9 cellular contexts compared by ENCODE assay signal in genomic region chr12:46675736-46676135, GRCh38.
DNase-seq lines count a peak whose midpoint lies in the region; ATAC-seq, FAIRE-seq and TF ChIP-seq lines count a peak whose summit lies in the region.
"Had no signal": no experiment of that assay in that cellular context is flagged by ENCODE, and none has a peak within 500 bp of the region (broad histone marks: within the 10 kb centered on the region; RNA-seq: fewer than 3 reads in every experiment).

No MANE protein-coding gene starts in this region.

- TF ChIP-seq EP300 in SK-N-SH (IDR thresholded peaks at IDR 0.05; ENCODE audit: borderline replicate concordance in 1 of 2, low read depth in 1 of 2, low read length in 1 of 2): no peak

- POLR2A ChIA-PET in SK-N-SH (lab: Yijun Ruan, JAX): no interaction called here
- POLR2A ChIA-PET in activated CD4-positive, alpha-beta memory T cell treated with anti-CD3 and anti-CD28 coated beads for 36 hours (lab: Charles Lee): no interaction called here

- TF ChIP-seq RAD21 in SK-N-SH (IDR thresholded peaks at IDR 0.05; ENCODE audit: low read length): peak; percentile 49

- no peak overlapping the region for H2AFZ ChIP-seq in SK-N-SH (ENCODE audit: low read depth)

- no peak overlapping the region for H3K4me2 ChIP-seq in SK-N-SH

- DNase-seq in AG09309 (ENCODE audit: low read depth) (no peak), GM13977 (ENCODE audit: low spot score) (peak; percentile 17), SK-N-SH (peak; percentile 21), glutamatergic neuron (no peak), small intestine (peak; percentile 15), COLO668 (lab: John Stamatoyannopoulos, UW; ENCODE audit: unreplicated experiment) (no peak)
- DNase-seq in activated CD4-positive, alpha-beta memory T cell treated with anti-CD3 and anti-CD28 coated beads for 36 hours: no peak

- no peak overlapping the region for H3K9ac ChIP-seq in SK-N-SH

- no peaks in the 10 kb centered on the region for H3K36me3 ChIP-seq in SK-N-SH (replicated peaks in 1 of 2; ENCODE audit: control insufficient read depth in 1 of 2, insufficient read depth in 2 of 2, low read length in 1 of 2)
- no peaks in the 10 kb centered on the region for H3K36me3 ChIP-seq in small intestine (ENCODE audit: control insufficient read depth in 2 of 2, insufficient read depth in 2 of 2, low read length in 2 of 2)

- no peaks in the 10 kb centered on the region for H3K27me3 Mint-ChIP-seq in glutamatergic neuron (ENCODE audit: unreplicated experiment)
- peaks cover 3% of the 10 kb centered on the region for H3K27me3 Mint-ChIP-seq in activated CD4-positive, alpha-beta memory T cell treated with anti-CD3 and anti-CD28 coated beads for 36 hours

- FAIRE-seq in small intestine (lab: Jason Lieb, UNC): no peak
- FAIRE-seq: frontal cortex had no signal

- H3K27me3 ChIP-seq in SK-N-SH (ENCODE audit: insufficient read depth) (no peaks in the 10 kb centered on the region), small intestine (ENCODE audit: control insufficient read depth in 2 of 2, insufficient read depth in 2 of 2, low read length in 2 of 2) (no peaks in the 10 kb centered on the region)

- H3K27ac ChIP-seq in SK-N-SH (ENCODE audit: low read depth in 2 of 2, low read length in 1 of 2): no peak overlapping the region
- no peak overlapping the region for H3K27ac ChIP-seq in small intestine (ENCODE audit: low read depth in 1 of 2, low read length in 1 of 2)

- no peak overlapping the region for H3K4me3 Mint-ChIP-seq in glutamatergic neuron (ENCODE audit: unreplicated experiment)
- H3K4me3 Mint-ChIP-seq in activated CD4-positive, alpha-beta memory T cell treated with anti-CD3 and anti-CD28 coated beads for 36 hours: no peak overlapping the region

- no peak for ATAC-seq in HG03159 (IDR thresholded peaks at IDR 0.05; ENCODE audit: unreplicated experiment)

- peaks cover 2% of the 10 kb centered on the region for H3K9me3 Mint-ChIP-seq in glutamatergic neuron (ENCODE audit: unreplicated experiment)
- no peaks in the 10 kb centered on the region for H3K9me3 Mint-ChIP-seq in activated CD4-positive, alpha-beta memory T cell treated with anti-CD3 and anti-CD28 coated beads for 36 hours

- intact Hi-C loops in activated CD4-positive, alpha-beta memory T cell treated with anti-CD3 and anti-CD28 coated beads for 36 hours (cut with micrococcal nuclease): loop anchor here (2.0 to 5.0 kb wide), 4 partner anchors 259 to 523 kb away; no protein-coding TSS in a partner anchor

- H3K79me2 ChIP-seq in SK-N-SH (ENCODE audit: insufficient read depth): no peaks in the 10 kb centered on the region

- H4K20me1 ChIP-seq in SK-N-SH (ENCODE audit: insufficient read depth): no peaks in the 10 kb centered on the region

- no peak overlapping the region for H3K4me3 ChIP-seq in AG09309 (ENCODE audit: control insufficient read depth, low read depth, low read length)
- H3K4me3 ChIP-seq in SK-N-SH (ENCODE audit: low read depth in 2 of 2, low read length in 1 of 2): no peak overlapping the region; a peak in 1 of 4 replicates
- no peak overlapping the region for H3K4me3 ChIP-seq in small intestine (ENCODE audit: low read depth in 1 of 2, low read length in 2 of 2)

- peaks cover 0 to 31% of the 10 kb centered on the region in 2 experiments; a peak in 1 of 4 replicates for H3K4me1 ChIP-seq in SK-N-SH (ENCODE audit: control insufficient read depth in 1 of 2, insufficient read depth in 2 of 2, low read depth in 1 of 2, low read length in 1 of 2)
- H3K4me1 ChIP-seq in small intestine (ENCODE audit: control insufficient read depth in 2 of 2, insufficient read depth in 1 of 2, low read depth in 1 of 2, low read length in 1 of 2): no peaks in the 10 kb centered on the region

- no peaks in the 10 kb centered on the region for H3K9me2 ChIP-seq in SK-N-SH

- CTCF ChIA-PET in SK-N-SH (lab: Yijun Ruan, JAX): interaction anchor here (0.9 to 3.0 kb wide), 9 partner anchors 10 to 579 kb away, joined by 3 to 13 read pairs (median 4); no protein-coding TSS in a partner anchor
- CTCF ChIA-PET in activated CD4-positive, alpha-beta memory T cell treated with anti-CD3 and anti-CD28 coated beads for 36 hours (lab: Charles Lee): interaction anchor here (0.7 to 3.1 kb wide), 10 partner anchors 9 to 550 kb away, joined by 3 to 11 read pairs (median 5); no protein-coding TSS in a partner anchor

- no peak overlapping the region for H3K27ac Mint-ChIP-seq in glutamatergic neuron (ENCODE audit: unreplicated experiment)
- no peak overlapping the region for H3K27ac Mint-ChIP-seq in activated CD4-positive, alpha-beta memory T cell treated with anti-CD3 and anti-CD28 coated beads for 36 hours

- no peaks in the 10 kb centered on the region for H3K4me1 Mint-ChIP-seq in glutamatergic neuron (ENCODE audit: low read depth, unreplicated experiment)
- peaks cover 6% of the 10 kb centered on the region for H3K4me1 Mint-ChIP-seq in activated CD4-positive, alpha-beta memory T cell treated with anti-CD3 and anti-CD28 coated beads for 36 hours (ENCODE audit: low read depth)

- no peaks in the 10 kb centered on the region for H3K36me3 Mint-ChIP-seq in glutamatergic neuron (ENCODE audit: unreplicated experiment)
- H3K36me3 Mint-ChIP-seq in activated CD4-positive, alpha-beta memory T cell treated with anti-CD3 and anti-CD28 coated beads for 36 hours: no peaks in the 10 kb centered on the region

- H3K9me3 ChIP-seq in SK-N-SH (no peaks in the 10 kb centered on the region), small intestine (ENCODE audit: control insufficient read depth, low read depth) (no peaks in the 10 kb centered on the region)

- in situ Hi-C loops in GM13977 (cut with MboI; ENCODE audit: low pct_unique_long_range_greater_than_20kb, low sequenced_read_pairs, unreplicated experiment): no loop called here

- peaks cover 5% of the 10 kb centered on the region for H3F3A ChIP-seq in SK-N-SH (replicated peaks; ENCODE audit: insufficient read depth)

- WGBS in SK-N-SH (ENCODE audit: low lambda C conversion rate): 61% methylated on average over 11 of the region's 11 CpGs
- 54 to 64% (median 59%) methylated on average over 11 of the region's 11 CpGs for WGBS in small intestine, 3 donors

- TF ChIP-seq CTCF in AG09309 (IDR thresholded peaks at IDR 0.05; ENCODE audit: control insufficient read depth, insufficient read depth, low read depth, low read length, missing control alignments) (peak; percentile 53), GM13977 (IDR thresholded peaks at IDR 0.05; ENCODE audit: extremely low read depth, insufficient read depth, missing control alignments) (peak; percentile 43), SK-N-SH (IDR thresholded peaks at IDR 0.05) (peak; percentile 79), glutamatergic neuron (IDR thresholded peaks at IDR 0.05; ENCODE audit: partially characterized antibody, unreplicated experiment) (peak; percentile 88)

TF ChIP-seq in SK-N-SH, 30 proteins besides CTCF, POLR2A, EP300 and RAD21:
- TF ChIP-seq SMC3 (IDR thresholded peaks at IDR 0.05; ENCODE audit: low read depth, low read length) (peak; percentile 45), POLR2AphosphoS5 (IDR thresholded peaks at IDR 0.05; ENCODE audit: low read depth, low read length) (no peak)

Comparison
In these comparisons a context has a peak if more than half of its experiments do, and no peak if none do; other contexts are left out.
1. DNase-seq: peak in GM13977 (single experiment), SK-N-SH (single experiment) and small intestine (single experiment); none in AG09309 (single experiment), glutamatergic neuron (single experiment), activated CD4-positive, alpha-beta memory T cell treated with anti-CD3 and anti-CD28 coated beads for 36 hours (single experiment) and COLO668 (single experiment).
2. Peak in every context shown above with its lines, with median percentiles within 50 percentile points of each other: CTCF ChIP-seq.